8 cellular contexts compared by ENCODE assay signal in the genomic region with DNA sequence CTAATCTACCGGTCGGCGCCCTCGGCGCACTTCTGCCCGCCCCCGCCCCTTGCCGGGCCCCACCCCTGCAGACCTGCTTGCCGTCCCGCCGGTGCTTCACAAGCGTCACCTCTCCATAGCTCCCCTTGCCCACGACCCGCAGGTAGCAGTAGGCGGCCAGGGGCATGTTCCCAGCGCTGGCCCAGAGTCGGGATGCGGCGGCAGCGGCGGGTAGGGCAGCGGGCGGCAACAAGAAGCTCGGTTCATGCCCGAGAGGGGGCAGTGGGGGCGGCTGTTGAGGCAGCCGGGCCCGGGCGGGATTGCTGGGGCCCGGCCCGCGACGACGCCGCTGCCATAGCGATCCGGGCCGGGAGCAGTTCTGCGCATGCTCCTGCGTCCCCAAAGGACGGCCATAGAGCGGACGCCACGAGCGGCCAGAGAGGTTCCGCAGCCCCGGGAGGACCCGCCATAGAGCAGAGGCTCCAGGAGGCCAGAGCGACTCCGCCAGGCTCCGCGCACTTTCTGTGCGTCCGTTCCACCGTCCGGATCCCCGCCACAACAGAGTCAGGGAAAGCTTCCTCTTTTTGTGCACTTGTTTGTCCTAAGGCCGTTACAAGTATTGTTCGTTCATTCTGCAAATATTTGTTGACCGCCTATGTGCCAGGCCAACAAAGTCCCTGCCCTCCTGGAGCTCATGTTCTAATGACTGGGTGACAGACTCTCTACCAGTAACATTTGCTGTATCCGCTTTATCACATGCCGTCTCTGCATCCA. TPM values are rescaled to one million over a fixed set of nuclear protein-coding genes. Genes with fewer than 3 reads are reported as not detected.
A peak's percentile ranks its signal among the peaks of the same experiment; 100 is the strongest.
DNase-seq lines count a peak whose midpoint lies in the region; ATAC-seq and TF ChIP-seq lines count a peak whose summit lies in the region.

A gene (minus strand): TSS at position 360 of the 753 bp plus-strand sequence. CDS start 194 bp downstream, at position 166.

- no peak within 1 kb of the TSS for H3K9ac ChIP-seq in parathyroid adenoma

- TF ChIP-seq CTCF in GM12875 (IDR thresholded peaks at IDR 0.05; ENCODE audit: borderline replicate concordance, insufficient read depth, low read depth, low read length), result no peak
- no peak for TF ChIP-seq CTCF in cardiac muscle cell (IDR thresholded peaks at IDR 0.05; ENCODE audit: low read depth, low read length)
- no peak for TF ChIP-seq CTCF in parathyroid adenoma (IDR thresholded peaks at IDR 0.05)
- TF ChIP-seq CTCF in tibial artery (IDR thresholded peaks at IDR 0.05), result peak; percentile 13 to 19

- H3K27me3 ChIP-seq in cardiac muscle cell (no peaks in the 10 kb centered on the region), parathyroid adenoma (ENCODE audit: control insufficient read depth, insufficient read depth, low read length) (no peaks in the 10 kb centered on the region), tibial artery (no peaks in the 10 kb centered on the region)

- peak within 1 kb of the TSS; percentile 76 for H3K4me2 ChIP-seq in parathyroid adenoma (ENCODE audit: low read length)

- peak within 1 kb of the TSS; percentile 86 for H3K27ac ChIP-seq in cardiac muscle cell
- peak within 1 kb of the TSS; percentile 71 for H3K27ac ChIP-seq in parathyroid adenoma
- H3K27ac ChIP-seq in tibial artery, result peak within 1 kb of the TSS; percentile 73 to 82

- peaks cover 3% of the 10 kb centered on the region for H3K79me2 ChIP-seq in parathyroid adenoma

- intact Hi-C loops in tibial artery (cut with DNase I; ENCODE audit: low total_unique reads), result loop anchor here (10.0 kb wide), 2 partner anchors 54 to 164 kb away; no protein-coding TSS in a partner anchor

- H3K4me3 ChIP-seq in GM12875 (ENCODE audit: low read depth, low read length) (peak within 1 kb of the TSS; percentile 82), cardiac muscle cell (peak within 1 kb of the TSS; percentile 82), parathyroid adenoma (ENCODE audit: low read depth, low read length) (peak within 1 kb of the TSS; percentile 78), tibial artery (peak within 1 kb of the TSS; percentile 83 to 99)

- H2AFZ ChIP-seq in parathyroid adenoma, result peak within 1 kb of the TSS; percentile 99

- H3K36me3 ChIP-seq in cardiac muscle cell, result peaks cover 7% of the 10 kb centered on the region
- no peaks in the 10 kb centered on the region for H3K36me3 ChIP-seq in parathyroid adenoma (ENCODE audit: control insufficient read depth, insufficient read depth, low read length)
- H3K36me3 ChIP-seq in tibial artery, result peaks cover 4 to 21% (median 10%) of the 10 kb centered on the region in 3 donors

- peaks cover 11% of the 10 kb centered on the region for H3K4me1 ChIP-seq in cardiac muscle cell (ENCODE audit: low read depth)
- H3K4me1 ChIP-seq in parathyroid adenoma, result peaks cover 4% of the 10 kb centered on the region
- peaks cover 0 to 15% (median 11%) of the 10 kb centered on the region in 4 donors for H3K4me1 ChIP-seq in tibial artery

- peak; percentile 97 for ATAC-seq in HG02763 (IDR thresholded peaks at IDR 0.05; ENCODE audit: unreplicated experiment)

- DNase-seq in NCI-H1417 treated with DMSO at 0.1 percent for 48 hours (lab: John Stamatoyannopoulos, UW) (peak; percentile 38), SW 1271 (lab: John Stamatoyannopoulos, UW) (peak; percentile 57 to 82), cardiac muscle cell (ENCODE audit: low read depth in 1 of 2, low spot score in 1 of 2) (peak; percentile 93 to 97), tibial artery (peak; percentile 90 to 95)
- peak; percentile 58 for DNase-seq in activated naive CD8-positive, alpha-beta T cell treated with anti-CD3 and anti-CD28 coated beads, Interleukin-2, amount 50 U/mL, for 16 hours (ENCODE audit: low read depth, low spot score)

- H3K9me3 ChIP-seq in cardiac muscle cell (ENCODE audit: low read depth) (no peaks in the 10 kb centered on the region), parathyroid adenoma (ENCODE audit: control insufficient read depth, low read length) (no peaks in the 10 kb centered on the region), tibial artery (no peaks in the 10 kb centered on the region)

RNA-seq across cellular contexts. Expression of the gene that starts here (rescaled TPM):
- total RNA-seq in cardiac muscle cell, result 14.7 and 22.5 TPM in 2 replicates
- 11.2 and 12.4 TPM in 2 replicates for polyA plus RNA-seq in cardiac muscle cell

Comparison
In these comparisons a context has a peak if more than half of its experiments do, and no peak if none do; other contexts are left out.
1. Peak in every context shown above with its lines: DNase-seq, ATAC-seq, H3K4me3 ChIP-seq and H3K27ac ChIP-seq.
2. CTCF ChIP-seq: peak in tibial artery (2 of 2); none in GM12875 (single experiment), cardiac muscle cell (single experiment) and parathyroid adenoma (single experiment).
3. DNase-seq: peak in every context shown above with its lines; median percentile 95 in cardiac muscle cell; 92 in tibial artery; 70 in SW 1271; 58 in activated naive CD8-positive, alpha-beta T cell treated with anti-CD3 and anti-CD28 coated beads, Interleukin-2, amount 50 U/mL, for 16 hours; 38 in NCI-H1417 treated with DMSO at 0.1 percent for 48 hours.